ENCODE assay signal across 14 cellular contexts in the genomic region with DNA sequence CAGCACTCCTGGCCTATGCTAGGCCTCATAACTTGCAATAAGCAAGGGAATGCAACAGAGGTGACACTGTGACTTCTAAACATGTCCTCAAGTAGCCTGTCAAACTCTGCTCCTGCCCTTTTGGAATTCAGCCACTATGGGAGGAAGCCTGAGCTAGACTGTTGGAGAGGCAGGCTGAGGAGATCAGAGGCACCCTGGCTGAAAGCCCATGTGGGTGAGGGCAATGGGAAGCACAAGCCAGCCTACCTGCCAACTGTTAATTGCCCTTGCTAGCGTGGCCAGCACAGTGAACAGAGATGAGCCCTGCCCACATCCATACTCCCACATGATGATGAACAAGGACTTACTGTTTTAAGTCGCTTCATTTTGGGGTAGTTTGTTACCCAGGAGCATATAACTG. TPM values are rescaled to one million over a fixed set of nuclear protein-coding genes. Genes with fewer than 3 reads are reported as not detected.
A peak's percentile ranks its signal among the peaks of the same experiment; 100 is the strongest.
DNase-seq lines count a peak whose midpoint lies in the region; ATAC-seq and TF ChIP-seq lines count a peak whose summit lies in the region.
"Had no signal": no experiment of that assay in that cellular context is flagged by ENCODE, and none has a peak within 500 bp of the region (broad histone marks: within the 10 kb centered on the region; RNA-seq: fewer than 3 reads in every experiment).

No MANE protein-coding gene starts in this region.

- peak overlapping the region; percentile 32 for H3K27ac ChIP-seq in neutrophil

- no peak overlapping the region for H3K4me3 ChIP-seq in neutrophil (ENCODE audit: low read depth in 1 of 2, low read length in 1 of 2)

- no peaks in the 10 kb centered on the region for H3K27me3 ChIP-seq in neutrophil

- H3K4me3 Mint-ChIP-seq in CD14-positive monocyte, result no peak overlapping the region
- H3K4me3 Mint-ChIP-seq: neural crest cell had no signal

- DNase-seq in CD14-positive monocyte (ENCODE audit: low spot score) (no peak), NCI-H446 treated with DMSO at 0.1 percent for 48 hours (lab: John Stamatoyannopoulos, UW) (peak; percentile 66), Right ventricle myocardium superior (peak; percentile 83), NCI-H345 (lab: John Stamatoyannopoulos, UW) (no peak), AG08395 (ENCODE audit: low spot score) (no peak)
- no peak for DNase-seq in activated effector memory CD4-positive, alpha-beta T cell treated with anti-CD3 and anti-CD28 coated beads, Interleukin-2, amount 50 U/mL, for 16 hours
- DNase-seq: activated CD4-positive, alpha-beta T cell treated with anti-CD3 and anti-CD28 coated beads for 48 hours; EL; NCI-H1930; stimulated activated CD4-positive, alpha-beta T cell treated with anti-CD3 and anti-CD28 coated beads, Interleukin-15, amount 100 ng/mL, for 24 hours; stimulated activated CD8-positive, alpha-beta memory T cell treated with anti-CD3 and anti-CD28 coated beads, Interleukin-4, amount 100 ng/mL, for 48 hours had no signal

- intact Hi-C loops in CD14-positive monocyte (cut with micrococcal nuclease), result no loop called here
- intact Hi-C loops in Right ventricle myocardium superior (cut with DNase I), result no loop called here

- H3K36me3 ChIP-seq in neutrophil, result peaks cover 24% of the 10 kb centered on the region

- H3K4me1 Mint-ChIP-seq in CD14-positive monocyte, result peaks cover 61% of the 10 kb centered on the region

- H3K9me3 ChIP-seq in neutrophil, result no peaks in the 10 kb centered on the region

- H3K36me3 Mint-ChIP-seq in CD14-positive monocyte, result peaks cover 23 to 40% of the 10 kb centered on the region in 2 donors

- TF ChIP-seq CTCF in CD14-positive monocyte (IDR thresholded peaks at IDR 0.05) (no peak), neutrophil (IDR thresholded peaks at IDR 0.05) (no peak)

- no peaks in the 10 kb centered on the region for H3K9me3 Mint-ChIP-seq in CD14-positive monocyte
- H3K9me3 Mint-ChIP-seq: neural crest cell had no signal

- H3K27ac Mint-ChIP-seq in CD14-positive monocyte, result peak overlapping the region; percentile 40 to 82 (median 60)

- ATAC-seq in Right ventricle myocardium superior (ENCODE audit: poor library complexity), result peak; percentile 93
- no peak for ATAC-seq in HG03108 (IDR thresholded peaks at IDR 0.05; ENCODE audit: unreplicated experiment)

- H3K27me3 Mint-ChIP-seq in CD14-positive monocyte (ENCODE audit: low read depth in 3 of 3), result no peaks in the 10 kb centered on the region

- H3K4me1 ChIP-seq in neutrophil (ENCODE audit: control insufficient read depth in 1 of 2, insufficient read depth in 1 of 2, low read depth in 1 of 2, low read length in 1 of 2), result peaks cover 28 to 57% of the 10 kb centered on the region in 2 experiments

RNA-seq across cellular contexts. Expression of a gene that starts 17.7 kb away (rescaled TPM):
- polyA plus RNA-seq in CD14-positive monocyte, result 100 to 1,000 TPM in 1 of 2 donors, 10 to 100 TPM in 1; 41.9 to 111 TPM
- total RNA-seq in Right ventricle myocardium superior, result 154 TPM

RNA-seq across cellular contexts. Expression of a gene that starts 41.9 kb away (rescaled TPM):
- not detected for polyA plus RNA-seq in CD14-positive monocyte
- total RNA-seq in Right ventricle myocardium superior, result not detected

RNA-seq across cellular contexts. Expression of a gene that starts 45.9 kb away (rescaled TPM):
- not detected for polyA plus RNA-seq in CD14-positive monocyte
- total RNA-seq in Right ventricle myocardium superior, result 2.1 TPM

Comparison
In these comparisons a context has a peak if more than half of its experiments do, and no peak if none do; other contexts are left out.
1. DNase-seq: peak in NCI-H446 treated with DMSO at 0.1 percent for 48 hours (single experiment) and Right ventricle myocardium superior (single experiment); none in CD14-positive monocyte (single experiment), NCI-H345 (single experiment), AG08395 (single experiment) and activated effector memory CD4-positive, alpha-beta T cell treated with anti-CD3 and anti-CD28 coated beads, Interleukin-2, amount 50 U/mL, for 16 hours (single experiment).